Comparison of ENCODE assay signal across 14 cellular contexts in genomic region chr11:12801976-12802375, GRCh38.
DNase-seq lines count a peak whose midpoint lies in the region; FAIRE-seq and TF ChIP-seq lines count a peak whose summit lies in the region.
"Had no signal": no experiment of that assay in that cellular context is flagged by ENCODE, and none has a peak within 500 bp of the region (broad histone marks: within the 10 kb centered on the region; RNA-seq: fewer than 3 reads in every experiment).

No MANE protein-coding gene starts in this region.

- H3K27me3 Mint-ChIP-seq in neural progenitor cell (ENCODE audit: insufficient read depth, low read depth): peaks cover 2% of the 10 kb centered on the region

- intact Hi-C loops in posterior cingulate gyrus (cut with DNase I): no loop called here

- H3K36me3 Mint-ChIP-seq in neural progenitor cell: peaks cover 9% of the 10 kb centered on the region
- H3K36me3 Mint-ChIP-seq: T-cell had no signal

- H3K4me1 ChIP-seq in ACC112 (ENCODE audit: control insufficient read depth, insufficient read depth, low read length, unreplicated experiment) (peaks cover 59% of the 10 kb centered on the region), H1 (replicated peaks in 1 of 4; ENCODE audit: control insufficient read depth in 3 of 4, insufficient read depth in 4 of 4, low read length in 3 of 4) (peaks cover 12 to 42% (median 26%) of the 10 kb centered on the region in 4 experiments), neural progenitor cell (peaks cover 81% of the 10 kb centered on the region)

- no peaks in the 10 kb centered on the region for H4K20me1 ChIP-seq in H1 (replicated peaks in 1 of 2; ENCODE audit: control insufficient read depth in 1 of 2, insufficient read depth in 2 of 2, low read length in 2 of 2)
- peaks cover 95% of the 10 kb centered on the region for H4K20me1 ChIP-seq in neural progenitor cell (ENCODE audit: low read depth)

- H4K8ac ChIP-seq in H1 (ENCODE audit: extremely low read depth, insufficient read depth, low read length): no peak overlapping the region

- no peak overlapping the region for H3K4me3 ChIP-seq in ACC112 (ENCODE audit: low read depth, low read length)
- no peak overlapping the region for H3K4me3 ChIP-seq in H1 (ENCODE audit: extremely low read depth in 1 of 4, insufficient read depth in 2 of 4, low read depth in 3 of 4, low read length in 4 of 4)
- H3K4me3 ChIP-seq in neural progenitor cell: no peak overlapping the region
- H3K4me3 ChIP-seq: GM12878 had no signal

- H2BK12ac ChIP-seq in H1 (ENCODE audit: low read depth, low read length): no peak overlapping the region; the same call in 1 of the 2 replicates

- CTCF ChIA-PET in H1 (lab: Charles Lee; ENCODE audit: partially characterized antibody): interaction anchor here (0.9 kb wide), 1 partner anchor 88 kb away, joined by 3 read pairs; no protein-coding TSS in a partner anchor

- no peak overlapping the region for H3K9ac ChIP-seq in H1 (replicated peaks in 1 of 4; ENCODE audit: extremely low read depth in 1 of 4, low read depth in 3 of 4, low read length in 3 of 4)
- no peak overlapping the region for H3K9ac ChIP-seq in neural progenitor cell

- no peak for FAIRE-seq in H1 (lab: Jason Lieb, UNC)
- no peak for FAIRE-seq in GM12892 (lab: Jason Lieb, UNC)
- FAIRE-seq: GM12878 had no signal

- peak overlapping the region; percentile 42 for H3K27ac Mint-ChIP-seq in neural progenitor cell
- H3K27ac Mint-ChIP-seq: activated CD4-positive, alpha-beta T cell treated with anti-CD3 and anti-CD28 coated beads, Interleukin-2, amount 10 ng/mL, durations not matched to agents 7 days and 5 days; activated T-helper 17 cell treated with anti-CD3 and anti-CD28 coated beads, Interleukin-2, amount 50 U/mL, for 72 hours; T-cell had no signal

- H2AFZ ChIP-seq in ACC112 (ENCODE audit: low read length, unreplicated experiment): no peak overlapping the region
- no peak overlapping the region for H2AFZ ChIP-seq in H1 (ENCODE audit: low read length)
- H2AFZ ChIP-seq in neural progenitor cell (replicated peaks): no peak overlapping the region

- H4K91ac ChIP-seq in H1 (replicated peaks; ENCODE audit: insufficient read length, low read length): no peak overlapping the region

- no peak overlapping the region for H4K5ac ChIP-seq in H1 (ENCODE audit: insufficient read length, low read depth, low read length)

- no peak overlapping the region for H3K18ac ChIP-seq in H1 (ENCODE audit: extremely low read depth, low read length)

- H3K4me3 Mint-ChIP-seq in neural progenitor cell: no peak overlapping the region
- H3K4me3 Mint-ChIP-seq: activated CD4-positive, alpha-beta T cell treated with anti-CD3 and anti-CD28 coated beads, Interleukin-2, amount 10 ng/mL, durations not matched to agents 7 days and 5 days; activated T-helper 17 cell treated with anti-CD3 and anti-CD28 coated beads, Interleukin-2, amount 50 U/mL, for 72 hours; T-cell had no signal

- peak; percentile 91 for DNase-seq in M059J (ENCODE audit: low read depth)
- no peak for DNase-seq in H1 (ENCODE audit: low read depth in 1 of 2, low spot score in 2 of 2)
- no peak for DNase-seq in neural progenitor cell (ENCODE audit: low spot score)
- DNase-seq in posterior cingulate gyrus: no peak
- DNase-seq in T-helper 9 cell: no peak
- DNase-seq in GM12892 (ENCODE audit: insufficient read length): no peak
- DNase-seq in stimulated activated CD4-positive, alpha-beta T cell treated with anti-CD3 and anti-CD28 coated beads, Interleukin-12 subunit alpha, Interleukin-12 subunit beta, amount 100 ng/mL, for 4 hours: no peak
- DNase-seq: activated CD4-positive, alpha-beta T cell treated with anti-CD3 and anti-CD28 coated beads, Interleukin-2, amount 10 ng/mL, durations not matched to agents 7 days and 5 days; effector memory CD4-positive, alpha-beta T cell; Karpas-422; T-cell had no signal

- H3K23ac ChIP-seq in H1 (ENCODE audit: insufficient read length): no peak overlapping the region

- H3K79me2 ChIP-seq in ACC112 (ENCODE audit: control insufficient read depth, insufficient read depth, low read length, unreplicated experiment) (peaks cover 93% of the 10 kb centered on the region), H1 (ENCODE audit: control insufficient read depth in 1 of 2, insufficient read depth in 2 of 2, low read length in 2 of 2) (peaks cover 0 to 93% of the 10 kb centered on the region in 2 experiments; a peak in 3 of 4 replicates), neural progenitor cell (ENCODE audit: low read depth) (peaks cover 100% of the 10 kb centered on the region)

- H3K9me3 ChIP-seq in H1 (ENCODE audit: insufficient read depth in 2 of 2, low read depth in 1 of 2, low read length in 1 of 2): no peaks in the 10 kb centered on the region
- no peaks in the 10 kb centered on the region for H3K9me3 ChIP-seq in neural progenitor cell (ENCODE audit: low read depth)

- no peaks in the 10 kb centered on the region for H3K23me2 ChIP-seq in H1 (ENCODE audit: low read depth, low read length)

- H2BK15ac ChIP-seq in H1 (ENCODE audit: low read length): no peak overlapping the region

- no peak for TF ChIP-seq CTCF in H1 (IDR thresholded peaks at IDR 0.05; ENCODE audit: control extremely low read depth in 1 of 3, insufficient read depth in 1 of 3, low read depth in 1 of 3, low read length in 3 of 3)
- TF ChIP-seq CTCF in neural progenitor cell (IDR thresholded peaks at IDR 0.05): no peak

- H3K79me1 ChIP-seq in H1 (ENCODE audit: low read depth, low read length): no peaks in the 10 kb centered on the region; the same call in none of the 2 replicates

- H3K4me2 ChIP-seq in H1 (ENCODE audit: insufficient read depth in 1 of 2, low read depth in 2 of 2, low read length in 2 of 2) (no peak overlapping the region), neural progenitor cell (peak overlapping the region; percentile 36)

- no peak overlapping the region for H2BK120ac ChIP-seq in H1 (replicated peaks; ENCODE audit: low read depth, low read length)

- H3K4ac ChIP-seq in H1 (replicated peaks; ENCODE audit: insufficient read length, low read depth, low read length): no peak overlapping the region

- peaks cover 86% of the 10 kb centered on the region for H3K4me1 Mint-ChIP-seq in neural progenitor cell
- H3K4me1 Mint-ChIP-seq: activated CD4-positive, alpha-beta T cell treated with anti-CD3 and anti-CD28 coated beads, Interleukin-2, amount 10 ng/mL, durations not matched to agents 7 days and 5 days; activated T-helper 17 cell treated with anti-CD3 and anti-CD28 coated beads, Interleukin-2, amount 50 U/mL, for 72 hours; T-cell had no signal

- TF ChIP-seq EP300 in H1 (IDR thresholded peaks at IDR 0.05; ENCODE audit: borderline replicate concordance in 1 of 2, low read depth in 2 of 2, low read length in 2 of 2): no peak

- TF ChIP-seq POLR2A in H1 (IDR thresholded peaks at IDR 0.05; ENCODE audit: control extremely low read depth in 1 of 2, low read depth in 2 of 2, low read length in 2 of 2) (no peak), GM12892 (IDR thresholded peaks at IDR 0.05; ENCODE audit: low read depth, low read length) (no peak)

- peaks cover 30% of the 10 kb centered on the region for H3F3A ChIP-seq in neural progenitor cell (ENCODE audit: low read depth)

- H3K14ac ChIP-seq in H1 (ENCODE audit: insufficient read length): no peak overlapping the region

- H2BK20ac ChIP-seq in H1 (ENCODE audit: low read length): no peak overlapping the region

- POLR2A ChIA-PET in H1 (lab: Charles Lee; ENCODE audit: partially characterized antibody): interaction anchor here (1.1 kb wide), 1 partner anchor 20 kb away, joined by 3 read pairs; no protein-coding TSS in a partner anchor

- H2AK5ac ChIP-seq in H1 (ENCODE audit: low read depth, low read length): 0 out of 2 replicates have a peak overlapping the region, but pooled peaks have one; percentile 2

- no peaks in the 10 kb centered on the region for H3K9me3 Mint-ChIP-seq in neural progenitor cell
- H3K9me3 Mint-ChIP-seq: activated CD4-positive, alpha-beta T cell treated with anti-CD3 and anti-CD28 coated beads, Interleukin-2, amount 10 ng/mL, durations not matched to agents 7 days and 5 days; activated T-helper 17 cell treated with anti-CD3 and anti-CD28 coated beads, Interleukin-2, amount 50 U/mL, for 72 hours; T-cell had no signal

- no peak overlapping the region for H2BK5ac ChIP-seq in H1 (ENCODE audit: low read depth, low read length)

- 92% methylated on average over 1 of the region's 1 CpG; no CpG with 5 or more reads in 1 of the 2 experiments for WGBS in H1 (ENCODE audit: extremely low coverage in 1 of 2, insufficient coverage in 1 of 2, insufficient read length in 1 of 2, insufficient replicate concordance in 2 of 2, low coverage in 1 of 2, low lambda C conversion rate in 2 of 2, missing lambda C conversion rate in 1 of 2), 2 experiments

- no peak for TF ChIP-seq RAD21 in H1 (IDR thresholded peaks at IDR 0.05 in 1 of 2, conservative IDR thresholded peaks at IDR 0.05 in 1 of 2; ENCODE audit: low read depth in 2 of 2, low read length in 2 of 2)

- no peaks in the 10 kb centered on the region for H3K27me3 ChIP-seq in ACC112 (ENCODE audit: insufficient read depth, low read length)
- no peaks in the 10 kb centered on the region for H3K27me3 ChIP-seq in H1 (replicated peaks in 1 of 4; ENCODE audit: control insufficient read depth in 3 of 4, extremely low read depth in 1 of 4, insufficient read depth in 3 of 4, low read length in 3 of 4)
- H3K27me3 ChIP-seq in neural progenitor cell: no peaks in the 10 kb centered on the region

- H3K56ac ChIP-seq in H1 (replicated peaks; ENCODE audit: insufficient read length, low read depth, low read length): no peak overlapping the region

- peak overlapping the region; percentile 79 for H3K27ac ChIP-seq in ACC112 (ENCODE audit: low read depth, low read length)
- H3K27ac ChIP-seq in H1 (ENCODE audit: low read depth, low read length): no peak overlapping the region
- H3K27ac ChIP-seq in neural progenitor cell: peak overlapping the region; percentile 59

- no peaks in the 10 kb centered on the region for H3K36me3 ChIP-seq in ACC112 (ENCODE audit: insufficient read depth, low read length)
- H3K36me3 ChIP-seq in H1 (ENCODE audit: control insufficient read depth in 2 of 4, insufficient read depth in 4 of 4, low read length in 3 of 4): no peaks in the 10 kb centered on the region
- no peaks in the 10 kb centered on the region for H3K36me3 ChIP-seq in neural progenitor cell

TF ChIP-seq in H1, 55 proteins besides CTCF, POLR2A, EP300 and RAD21 (continues in another document):
- TF ChIP-seq HDAC6 (IDR thresholded peaks at IDR 0.05; ENCODE audit: low read depth, low read length): no peak
- TF ChIP-seq JUND (IDR thresholded peaks at IDR 0.05; ENCODE audit: low read length): no peak
- no peak for TF ChIP-seq EZH2 (IDR thresholded peaks at IDR 0.05; ENCODE audit: low read depth, low read length, severe bottlenecking)
- no peak for TF ChIP-seq SRF (IDR thresholded peaks at IDR 0.05; ENCODE audit: low read depth, low read length)
